23 cellular contexts compared by ENCODE assay signal in the genomic region with DNA sequence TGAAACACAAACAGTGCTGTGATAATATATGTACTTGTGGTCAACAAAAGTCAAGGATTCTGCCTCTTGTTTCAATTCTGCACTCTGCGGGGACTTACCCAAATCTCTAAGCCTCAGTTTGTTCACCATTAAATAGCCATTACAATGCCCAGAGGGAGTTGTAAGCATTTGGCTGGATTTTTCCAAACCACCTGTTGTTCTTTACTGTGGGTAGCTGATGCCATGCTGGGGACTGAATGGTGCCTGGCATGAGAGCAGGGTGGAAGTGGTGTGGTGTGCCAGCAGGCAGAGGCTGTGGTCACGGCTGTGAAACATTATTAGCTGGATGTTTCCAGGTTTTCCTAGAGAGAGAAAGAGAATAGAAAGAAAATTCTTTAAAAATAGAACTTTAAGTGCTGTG.
DNase-seq lines count a peak whose midpoint lies in the region; ATAC-seq and TF ChIP-seq lines count a peak whose summit lies in the region.
"Had no signal": no experiment of that assay in that cellular context is flagged by ENCODE, and none has a peak within 500 bp of the region (broad histone marks: within the 10 kb centered on the region; RNA-seq: fewer than 3 reads in every experiment).

No MANE protein-coding gene starts in this region.

- no peaks in the 10 kb centered on the region for H3K9me3 ChIP-seq in HEK293 (ENCODE audit: control insufficient read depth, insufficient read depth, low read depth, low read length)

- POLR2A ChIA-PET in HEK293 (lab: Yijun Ruan, JAX), result no interaction called here

- DNase-seq in M059J (ENCODE audit: low read depth), result peak; percentile 27
- DNase-seq in NCI-H69 (lab: John Stamatoyannopoulos, UW), result peak; percentile 93
- peak; percentile 76 for DNase-seq in myocyte (ENCODE audit: low read depth)
- no peak for DNase-seq in T-helper 9 cell
- DNase-seq in activated naive CD8-positive, alpha-beta T cell treated with anti-CD3 and anti-CD28 coated beads, Interleukin-2, amount 50 U/mL, for 24 hours, result no peak
- no peak for DNase-seq in DMS114 treated with DMSO at 0.1 percent for 48 hours (lab: John Stamatoyannopoulos, UW; ENCODE audit: unreplicated experiment)
- DNase-seq: C1 segment of cervical spinal cord; CD4-positive, alpha-beta memory T cell; COR-L47; H7; HFFc6; KBM-7; NCI-H1048; NCI-H1436; NCI-H187 treated with DMSO at 0.1 percent for 48 hours; NCI-H2227 treated with DMSO at 0.1 percent for 48 hours; NCI-H510A treated with DMSO at 0.1 percent for 48 hours; NCI-H748 treated with DMSO at 0.1 percent for 48 hours; NK-92 treated with Interleukin-12 subunit alpha and Interleukin-12 subunit beta, amount 100 ng/mL, for 24 hours; PC-3; T1000 had no signal

- H3K27ac Mint-ChIP-seq in activated naive CD8-positive, alpha-beta T cell treated with anti-CD3 and anti-CD28 coated beads, Interleukin-2, amount 50 U/mL, for 24 hours, result no peak overlapping the region
- H3K27ac Mint-ChIP-seq: CD4-positive, alpha-beta memory T cell; HFFc6 had no signal

- H3K27me3 Mint-ChIP-seq in activated naive CD8-positive, alpha-beta T cell treated with anti-CD3 and anti-CD28 coated beads, Interleukin-2, amount 50 U/mL, for 24 hours, result no peaks in the 10 kb centered on the region

- H3K4me1 ChIP-seq in HEK293 (ENCODE audit: control insufficient read depth, insufficient read depth, low read length), result no peaks in the 10 kb centered on the region

- H3K36me3 Mint-ChIP-seq in activated naive CD8-positive, alpha-beta T cell treated with anti-CD3 and anti-CD28 coated beads, Interleukin-2, amount 50 U/mL, for 24 hours (ENCODE audit: low read depth), result no peaks in the 10 kb centered on the region
- H3K36me3 Mint-ChIP-seq: CD4-positive, alpha-beta memory T cell had no signal

- TF ChIP-seq CTCF in HEK293 (tag by site-specific recombination; IDR thresholded peaks at IDR 0.05), result no peak

- CTCF ChIA-PET in HEK293 (lab: Yijun Ruan, JAX), result no interaction called here

- no peak overlapping the region for H3K4me3 Mint-ChIP-seq in activated naive CD8-positive, alpha-beta T cell treated with anti-CD3 and anti-CD28 coated beads, Interleukin-2, amount 50 U/mL, for 24 hours
- H3K4me3 Mint-ChIP-seq: CD4-positive, alpha-beta memory T cell; HFFc6 had no signal

- H3K36me3 ChIP-seq in HEK293 (ENCODE audit: control insufficient read depth in 2 of 2, insufficient read depth in 1 of 2, low read length in 2 of 2), result no peaks in the 10 kb centered on the region

- no peak overlapping the region for H3K27ac ChIP-seq in HEK293 (ENCODE audit: extremely low read depth, low read depth, low read length)

- H3K9me3 Mint-ChIP-seq in activated naive CD8-positive, alpha-beta T cell treated with anti-CD3 and anti-CD28 coated beads, Interleukin-2, amount 50 U/mL, for 24 hours, result no peaks in the 10 kb centered on the region
- H3K9me3 Mint-ChIP-seq: HFFc6 had no signal

- ATAC-seq in activated naive CD8-positive, alpha-beta T cell treated with anti-CD3 and anti-CD28 coated beads, Interleukin-2, amount 50 U/mL, for 24 hours, result no peak
- ATAC-seq: PC-3, Right ventricle myocardium inferior had no signal

- H3K4me3 ChIP-seq in HEK293 (ENCODE audit: low read depth, low read length), result no peak overlapping the region

- no peaks in the 10 kb centered on the region for H3K4me1 Mint-ChIP-seq in activated naive CD8-positive, alpha-beta T cell treated with anti-CD3 and anti-CD28 coated beads, Interleukin-2, amount 50 U/mL, for 24 hours

TF ChIP-seq in HEK293, 187 proteins besides CTCF, POLR2A, EP300 and RAD21:
- 0 out of 2 replicates have a peak, but pooled peaks have one; percentile 22 for TF ChIP-seq SCRT2 (tag by site-specific recombination; IDR thresholded peaks at IDR 0.05)
- TF ChIP-seq ZNF596 (tag by site-specific recombination; IDR thresholded peaks at IDR 0.05), result no peak
- no peak for TF ChIP-seq ZNF585B (tag by site-specific recombination; IDR thresholded peaks at IDR 0.05)

Comparison
In these comparisons a context has a peak if more than half of its experiments do, and no peak if none do; other contexts are left out.
1. DNase-seq: peak in M059J (single experiment), NCI-H69 (single experiment) and myocyte (single experiment); none in T-helper 9 cell (single experiment), activated naive CD8-positive, alpha-beta T cell treated with anti-CD3 and anti-CD28 coated beads, Interleukin-2, amount 50 U/mL, for 24 hours (single experiment) and DMS114 treated with DMSO at 0.1 percent for 48 hours (single experiment).